Comparison of ENCODE assay signal across 2 cellular contexts in genomic region chr1:163834778-163835177, GRCh38.
TF ChIP-seq lines count a peak whose summit lies in the region.

No MANE protein-coding gene starts in this region.

TF ChIP-seq in GM12878, 131 proteins besides CTCF, POLR2A, EP300 and RAD21 (continued from another document):
- TF ChIP-seq NKRF (conservative IDR thresholded peaks at IDR 0.05) (no peak), SMC3 (IDR thresholded peaks at IDR 0.05; ENCODE audit: borderline replicate concordance, low read length) (no peak), SUZ12 (IDR thresholded peaks at IDR 0.05; ENCODE audit: unreplicated experiment) (no peak), KDM1A (IDR thresholded peaks at IDR 0.05; ENCODE audit: borderline replicate concordance) (no peak), EED (IDR thresholded peaks at IDR 0.05; ENCODE audit: low read depth) (peak; percentile 63; the same call in 1 of the 2 replicates), EGR1 (IDR thresholded peaks at IDR 0.05; ENCODE audit: borderline replicate concordance in 1 of 2, low read depth in 2 of 2, low read length in 2 of 2) (no peak)
- TF ChIP-seq, protein P1, sequence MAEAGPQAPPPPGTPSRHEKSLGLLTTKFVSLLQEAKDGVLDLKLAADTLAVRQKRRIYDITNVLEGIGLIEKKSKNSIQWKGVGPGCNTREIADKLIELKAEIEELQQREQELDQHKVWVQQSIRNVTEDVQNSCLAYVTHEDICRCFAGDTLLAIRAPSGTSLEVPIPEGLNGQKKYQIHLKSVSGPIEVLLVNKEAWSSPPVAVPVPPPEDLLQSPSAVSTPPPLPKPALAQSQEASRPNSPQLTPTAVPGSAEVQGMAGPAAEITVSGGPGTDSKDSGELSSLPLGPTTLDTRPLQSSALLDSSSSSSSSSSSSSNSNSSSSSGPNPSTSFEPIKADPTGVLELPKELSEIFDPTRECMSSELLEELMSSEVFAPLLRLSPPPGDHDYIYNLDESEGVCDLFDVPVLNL (IDR thresholded peaks at IDR 0.05; ENCODE audit: low read depth, low read length) = no peak
- TF ChIP-seq, protein P2, sequence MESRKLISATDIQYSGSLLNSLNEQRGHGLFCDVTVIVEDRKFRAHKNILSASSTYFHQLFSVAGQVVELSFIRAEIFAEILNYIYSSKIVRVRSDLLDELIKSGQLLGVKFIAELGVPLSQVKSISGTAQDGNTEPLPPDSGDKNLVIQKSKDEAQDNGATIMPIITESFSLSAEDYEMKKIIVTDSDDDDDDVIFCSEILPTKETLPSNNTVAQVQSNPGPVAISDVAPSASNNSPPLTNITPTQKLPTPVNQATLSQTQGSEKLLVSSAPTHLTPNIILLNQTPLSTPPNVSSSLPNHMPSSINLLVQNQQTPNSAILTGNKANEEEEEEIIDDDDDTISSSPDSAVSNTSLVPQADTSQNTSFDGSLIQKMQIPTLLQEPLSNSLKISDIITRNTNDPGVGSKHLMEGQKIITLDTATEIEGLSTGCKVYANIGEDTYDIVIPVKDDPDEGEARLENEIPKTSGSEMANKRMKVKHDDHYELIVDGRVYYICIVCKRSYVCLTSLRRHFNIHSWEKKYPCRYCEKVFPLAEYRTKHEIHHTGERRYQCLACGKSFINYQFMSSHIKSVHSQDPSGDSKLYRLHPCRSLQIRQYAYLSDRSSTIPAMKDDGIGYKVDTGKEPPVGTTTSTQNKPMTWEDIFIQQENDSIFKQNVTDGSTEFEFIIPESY (IDR thresholded peaks at IDR 0.05) = no peak

TF ChIP-seq in SK-N-SH treated with all-trans-retinoic acid at 6 μM for 48 hours, 23 proteins besides CTCF, POLR2A, EP300 and RAD21 (continued from another document):
- TF ChIP-seq, protein P3, sequence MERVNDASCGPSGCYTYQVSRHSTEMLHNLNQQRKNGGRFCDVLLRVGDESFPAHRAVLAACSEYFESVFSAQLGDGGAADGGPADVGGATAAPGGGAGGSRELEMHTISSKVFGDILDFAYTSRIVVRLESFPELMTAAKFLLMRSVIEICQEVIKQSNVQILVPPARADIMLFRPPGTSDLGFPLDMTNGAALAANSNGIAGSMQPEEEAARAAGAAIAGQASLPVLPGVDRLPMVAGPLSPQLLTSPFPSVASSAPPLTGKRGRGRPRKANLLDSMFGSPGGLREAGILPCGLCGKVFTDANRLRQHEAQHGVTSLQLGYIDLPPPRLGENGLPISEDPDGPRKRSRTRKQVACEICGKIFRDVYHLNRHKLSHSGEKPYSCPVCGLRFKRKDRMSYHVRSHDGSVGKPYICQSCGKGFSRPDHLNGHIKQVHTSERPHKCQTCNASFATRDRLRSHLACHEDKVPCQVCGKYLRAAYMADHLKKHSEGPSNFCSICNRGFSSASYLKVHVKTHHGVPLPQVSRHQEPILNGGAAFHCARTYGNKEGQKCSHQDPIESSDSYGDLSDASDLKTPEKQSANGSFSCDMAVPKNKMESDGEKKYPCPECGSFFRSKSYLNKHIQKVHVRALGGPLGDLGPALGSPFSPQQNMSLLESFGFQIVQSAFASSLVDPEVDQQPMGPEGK (CRISPR knock-in tag; IDR thresholded peaks at IDR 0.05; ENCODE audit: borderline replicate concordance) = no peak
- TF ChIP-seq CSDC2 (CRISPR knock-in tag; IDR thresholded peaks at IDR 0.05) (no peak), BACH2 (CRISPR knock-in tag; IDR thresholded peaks at IDR 0.05; ENCODE audit: borderline replicate concordance) (no peak), ZNF565 (CRISPR knock-in tag; conservative IDR thresholded peaks at IDR 0.05; ENCODE audit: low read depth) (no peak), ZNF70 (CRISPR knock-in tag; IDR thresholded peaks at IDR 0.05) (no peak), POU6F1 (CRISPR knock-in tag; IDR thresholded peaks at IDR 0.05; ENCODE audit: borderline replicate concordance, low read depth) (no peak), PPARA (CRISPR knock-in tag; IDR thresholded peaks at IDR 0.05; ENCODE audit: borderline replicate concordance) (no peak), ESRRG (CRISPR knock-in tag; IDR thresholded peaks at IDR 0.05) (no peak), ZNF8 (CRISPR knock-in tag; IDR thresholded peaks at IDR 0.05) (no peak), TCF4 (CRISPR knock-in tag; IDR thresholded peaks at IDR 0.05; ENCODE audit: borderline replicate concordance) (no peak), RARB (CRISPR knock-in tag; IDR thresholded peaks at IDR 0.05) (no peak), ZFP3 (CRISPR knock-in tag; IDR thresholded peaks at IDR 0.05) (no peak), ISL1 (CRISPR knock-in tag; IDR thresholded peaks at IDR 0.05) (no peak), ZFP30 (CRISPR knock-in tag; IDR thresholded peaks at IDR 0.05) (no peak)
- TF ChIP-seq, protein P4, sequence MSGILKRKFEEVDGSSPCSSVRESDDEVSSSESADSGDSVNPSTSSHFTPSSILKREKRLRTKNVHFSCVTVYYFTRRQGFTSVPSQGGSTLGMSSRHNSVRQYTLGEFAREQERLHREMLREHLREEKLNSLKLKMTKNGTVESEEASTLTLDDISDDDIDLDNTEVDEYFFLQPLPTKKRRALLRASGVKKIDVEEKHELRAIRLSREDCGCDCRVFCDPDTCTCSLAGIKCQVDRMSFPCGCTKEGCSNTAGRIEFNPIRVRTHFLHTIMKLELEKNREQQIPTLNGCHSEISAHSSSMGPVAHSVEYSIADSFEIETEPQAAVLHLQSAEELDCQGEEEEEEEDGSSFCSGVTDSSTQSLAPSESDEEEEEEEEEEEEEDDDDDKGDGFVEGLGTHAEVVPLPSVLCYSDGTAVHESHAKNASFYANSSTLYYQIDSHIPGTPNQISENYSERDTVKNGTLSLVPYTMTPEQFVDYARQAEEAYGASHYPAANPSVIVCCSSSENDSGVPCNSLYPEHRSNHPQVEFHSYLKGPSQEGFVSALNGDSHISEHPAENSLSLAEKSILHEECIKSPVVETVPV (CRISPR knock-in tag; IDR thresholded peaks at IDR 0.05) = no peak
- TF ChIP-seq, protein P5, sequence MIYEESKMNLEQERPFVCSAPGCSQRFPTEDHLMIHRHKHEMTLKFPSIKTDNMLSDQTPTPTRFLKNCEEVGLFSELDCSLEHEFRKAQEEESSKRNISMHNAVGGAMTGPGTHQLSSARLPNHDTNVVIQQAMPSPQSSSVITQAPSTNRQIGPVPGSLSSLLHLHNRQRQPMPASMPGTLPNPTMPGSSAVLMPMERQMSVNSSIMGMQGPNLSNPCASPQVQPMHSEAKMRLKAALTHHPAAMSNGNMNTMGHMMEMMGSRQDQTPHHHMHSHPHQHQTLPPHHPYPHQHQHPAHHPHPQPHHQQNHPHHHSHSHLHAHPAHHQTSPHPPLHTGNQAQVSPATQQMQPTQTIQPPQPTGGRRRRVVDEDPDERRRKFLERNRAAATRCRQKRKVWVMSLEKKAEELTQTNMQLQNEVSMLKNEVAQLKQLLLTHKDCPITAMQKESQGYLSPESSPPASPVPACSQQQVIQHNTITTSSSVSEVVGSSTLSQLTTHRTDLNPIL (CRISPR knock-in tag; IDR thresholded peaks at IDR 0.05; ENCODE audit: low read depth) = no peak
